Comparison of ENCODE assay signal across 16 cellular contexts in the genomic region with DNA sequence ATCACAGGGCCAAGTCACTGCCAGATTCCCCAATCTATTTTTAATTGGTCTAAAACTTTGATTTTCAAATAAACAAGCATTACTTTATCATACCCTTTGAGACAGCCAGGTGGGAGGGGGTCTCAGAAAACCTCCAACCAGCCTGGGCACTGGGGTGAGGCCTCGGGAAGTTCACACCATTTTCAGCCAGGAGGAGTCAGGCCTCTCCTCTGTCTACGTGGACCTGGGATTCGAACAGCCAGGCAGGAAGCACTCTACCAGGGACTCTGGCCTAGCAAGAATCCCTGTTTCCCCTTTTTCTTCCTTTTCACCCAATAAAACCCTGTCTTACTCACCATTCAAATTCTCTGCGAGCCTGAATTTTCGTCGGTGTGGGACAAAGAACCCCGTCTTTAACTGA.
DNase-seq lines count a peak whose midpoint lies in the region; ATAC-seq, FAIRE-seq and TF ChIP-seq lines count a peak whose summit lies in the region.
"Had no signal": no experiment of that assay in that cellular context is flagged by ENCODE, and none has a peak within 500 bp of the region (broad histone marks: within the 10 kb centered on the region; RNA-seq: fewer than 3 reads in every experiment).

No MANE protein-coding gene starts in this region.

- H3K9me3 ChIP-seq in HepG2 (ENCODE audit: low read length) (no peaks in the 10 kb centered on the region), right lobe of liver (no peaks in the 10 kb centered on the region), K562 (replicated peaks; ENCODE audit: control insufficient read depth, insufficient read depth, low read depth, low read length) (no peaks in the 10 kb centered on the region)
- H3K9me3 ChIP-seq: BLaER1 had no signal

- H3K4me2 ChIP-seq in HepG2 (ENCODE audit: low read depth, low read length) (no peak overlapping the region), K562 (ENCODE audit: insufficient read depth, low read length) (no peak overlapping the region)
- H3K4me2 ChIP-seq: BLaER1 had no signal

- H3K27ac ChIP-seq in HepG2 (ENCODE audit: extremely low read length, insufficient read depth, low read length): no peak overlapping the region
- no peak overlapping the region for H3K27ac ChIP-seq in right lobe of liver
- no peak overlapping the region for H3K27ac ChIP-seq in K562 (ENCODE audit: extremely low read depth, low read depth, low read length)
- H3K27ac ChIP-seq: 22Rv1, BLaER1 had no signal

- TF ChIP-seq CTCF in HepG2 (CRISPR knock-in tag; IDR thresholded peaks at IDR 0.05): no peak
- TF ChIP-seq CTCF in right lobe of liver (IDR thresholded peaks at IDR 0.05): no peak
- TF ChIP-seq CTCF in K562 (IDR thresholded peaks at IDR 0.05 in 2 of 3, conservative IDR thresholded peaks at IDR 0.05 in 1 of 3; ENCODE audit: insufficient read depth in 2 of 3, low read depth in 1 of 3, low read length in 3 of 3): 0 out of 6 replicates have a peak, but pooled peaks of 1 of the 3 experiments have one; percentile 1
- no peak for TF ChIP-seq CTCF in GM10266 (IDR thresholded peaks at IDR 0.05; ENCODE audit: control insufficient read depth, insufficient read depth, low read depth, missing control alignments)
- TF ChIP-seq CTCF in Calu3 (IDR thresholded peaks at IDR 0.05; ENCODE audit: unreplicated experiment): no peak

- H3K36me3 ChIP-seq in HepG2 (replicated peaks in 1 of 2; ENCODE audit: control insufficient read depth in 1 of 2, insufficient read depth in 2 of 2, low read length in 2 of 2) (no peaks in the 10 kb centered on the region), right lobe of liver (no peaks in the 10 kb centered on the region), K562 (ENCODE audit: control insufficient read depth, insufficient read depth, low read length) (no peaks in the 10 kb centered on the region)
- H3K36me3 ChIP-seq: BLaER1 had no signal

- no peaks in the 10 kb centered on the region for H3K36me3 Mint-ChIP-seq in Calu3 (ENCODE audit: insufficient read depth, unreplicated experiment)
- H3K36me3 Mint-ChIP-seq: CD4-positive, CD25-positive, alpha-beta regulatory T cell had no signal

- TF ChIP-seq RAD21 in HepG2 (CRISPR knock-in tag; IDR thresholded peaks at IDR 0.05) (no peak), K562 (CRISPR knock-in tag; conservative IDR thresholded peaks at IDR 0.05 in 1 of 2, IDR thresholded peaks at IDR 0.05 in 1 of 2) (no peak)

- no peak for DNase-seq in HepG2 (ENCODE audit: low spot score)
- no peak for DNase-seq in right lobe of liver
- DNase-seq in K562 (ENCODE audit: extremely low read depth in 1 of 4, low spot score in 3 of 4): no peak
- peak; percentile 29 for DNase-seq in iPS-NIHi7 (ENCODE audit: extremely low spot score)
- DNase-seq in activated T-cell treated with anti-CD3 and anti-CD28 coated beads for 4 hours: no peak
- DNase-seq in GM10266 (ENCODE audit: extremely low spot score): no peak
- DNase-seq in activated effector memory CD4-positive, alpha-beta T cell treated with Interleukin-2 at 50 U/mL for 16 hours: no peak
- DNase-seq in Calu3: no peak
- DNase-seq: AML-193; CD4-positive, CD25-positive, alpha-beta regulatory T cell; DMS79 had no signal

- intact Hi-C loops in HepG2 (cut with micrococcal nuclease; ENCODE audit: unreplicated experiment): no loop called here
- intact Hi-C loops in right lobe of liver (cut with DNase I): no loop called here
- intact Hi-C loops in K562 (cut with micrococcal nuclease): no loop called here
- intact Hi-C loops in Calu3 (cut with micrococcal nuclease; ENCODE audit: unreplicated experiment): no loop called here

- no peaks in the 10 kb centered on the region for H3K4me1 Mint-ChIP-seq in Calu3 (ENCODE audit: low read depth, unreplicated experiment)
- H3K4me1 Mint-ChIP-seq: CD4-positive, CD25-positive, alpha-beta regulatory T cell had no signal

- no peak for FAIRE-seq in HepG2 (lab: Jason Lieb, UNC)
- FAIRE-seq in K562 (lab: Jason Lieb, UNC): no peak
- FAIRE-seq: GM12892 had no signal

- CTCF ChIA-PET in HepG2 (lab: Yijun Ruan, JAX; ENCODE audit: low intra/inter-chr PET ratio, low total read pairs): no interaction called here
- CTCF ChIA-PET in K562 (lab: Yijun Ruan, JAX; ENCODE audit: low intra/inter-chr PET ratio): no interaction called here
- CTCF ChIA-PET in Calu3 (lab: Charles Lee): no interaction called here

- H3K27me3 ChIP-seq in HepG2 (ENCODE audit: control insufficient read depth in 1 of 2, insufficient read depth in 2 of 2, low read length in 2 of 2): no peaks in the 10 kb centered on the region
- H3K27me3 ChIP-seq in right lobe of liver: no peaks in the 10 kb centered on the region
- no peaks in the 10 kb centered on the region for H3K27me3 ChIP-seq in K562 (ENCODE audit: control insufficient read depth in 2 of 2, insufficient read depth in 2 of 2, low read length in 2 of 2)
- H3K27me3 ChIP-seq: BLaER1 had no signal

- no peak overlapping the region for H3K4me3 Mint-ChIP-seq in Calu3 (ENCODE audit: low read depth, unreplicated experiment)
- H3K4me3 Mint-ChIP-seq: CD4-positive, CD25-positive, alpha-beta regulatory T cell; IgD-negative memory B cell had no signal

- in situ Hi-C loops in HepG2 (cut with HindIII; ENCODE audit: extremely low pct_ligation_motif_present, low pct_unique_long_range_greater_than_20kb) (no loop called here), K562 (cut with MboI) (no loop called here)

- TF ChIP-seq EP300 in HepG2 (IDR thresholded peaks at IDR 0.05; ENCODE audit: low read depth in 2 of 2, low read length in 2 of 2) (no peak), HepG2 (CRISPR knock-in tag; IDR thresholded peaks at IDR 0.05; ENCODE audit: borderline replicate concordance) (no peak), K562 (IDR thresholded peaks at IDR 0.05; ENCODE audit: low read length) (no peak)

- H3K79me2 ChIP-seq in HepG2 (ENCODE audit: insufficient read depth, low read length) (no peaks in the 10 kb centered on the region), K562 (ENCODE audit: control insufficient read depth, insufficient read depth, low read length) (no peaks in the 10 kb centered on the region)

- H3K4me3 ChIP-seq in HepG2 (replicated peaks in 1 of 3; ENCODE audit: insufficient read depth in 1 of 3, low read depth in 2 of 3, low read length in 3 of 3) (no peak overlapping the region), right lobe of liver (no peak overlapping the region), K562 (no peak overlapping the region)
- H3K4me3 ChIP-seq: BLaER1 had no signal

- no peaks in the 10 kb centered on the region for H3K9me1 ChIP-seq in K562 (ENCODE audit: control insufficient read depth, insufficient read depth, low read length)

- no peaks in the 10 kb centered on the region for H3K9me3 Mint-ChIP-seq in Calu3 (ENCODE audit: low read depth, unreplicated experiment)
- H3K9me3 Mint-ChIP-seq: IgD-negative memory B cell had no signal

- ATAC-seq in HepG2 (no peak), right lobe of liver (no peak), K562 (peak; percentile 65; the same call in 2 of the 3 replicates)
- ATAC-seq: HCT116 had no signal

- H3K27ac Mint-ChIP-seq in Calu3 (ENCODE audit: unreplicated experiment): no peak overlapping the region
- H3K27ac Mint-ChIP-seq: CD4-positive, CD25-positive, alpha-beta regulatory T cell; IgD-negative memory B cell had no signal

- no peaks in the 10 kb centered on the region for H3K27me3 Mint-ChIP-seq in Calu3 (ENCODE audit: unreplicated experiment)
- H3K27me3 Mint-ChIP-seq: CD4-positive, CD25-positive, alpha-beta regulatory T cell had no signal

- H3K4me1 ChIP-seq in HepG2 (ENCODE audit: insufficient read depth, low read length) (no peaks in the 10 kb centered on the region), right lobe of liver (no peaks in the 10 kb centered on the region), K562 (replicated peaks in 1 of 2; ENCODE audit: control insufficient read depth in 2 of 2, insufficient read depth in 2 of 2, low read length in 2 of 2) (no peaks in the 10 kb centered on the region)
- H3K4me1 ChIP-seq: BLaER1 had no signal

- no peak for TF ChIP-seq POLR2A in HepG2 (IDR thresholded peaks at IDR 0.05; ENCODE audit: insufficient read depth in 1 of 2, low read depth in 2 of 2, low read length in 2 of 2)
- TF ChIP-seq POLR2A in right lobe of liver (IDR thresholded peaks at IDR 0.05): no peak
- TF ChIP-seq POLR2A in K562 (conservative IDR thresholded peaks at IDR 0.05): no peak

- BruUV-seq in HepG2 (replicated peaks; lab: Mats Ljungman, UMichigan) (no TSS peak), K562 (replicated peaks; lab: Mats Ljungman, UMichigan) (no TSS peak), Calu3 (replicated peaks; lab: Mats Ljungman, UMichigan) (no TSS peak)

- H2AFZ ChIP-seq in HepG2 (ENCODE audit: low read length): peak overlapping the region; percentile 54
- peak overlapping the region; percentile 24; the same call in 1 of the 2 replicates for H2AFZ ChIP-seq in K562 (ENCODE audit: low read depth, low read length)

- POLR2A ChIA-PET in HepG2 (lab: Yijun Ruan, JAX): no interaction called here
- POLR2A ChIA-PET in K562 (lab: Yijun Ruan, JAX): no interaction called here

- no peaks in the 10 kb centered on the region for H4K20me1 ChIP-seq in HepG2 (ENCODE audit: insufficient read depth, low read length)
- no peaks in the 10 kb centered on the region for H4K20me1 ChIP-seq in K562 (replicated peaks; ENCODE audit: control insufficient read depth, insufficient read depth, low read length)
- H4K20me1 ChIP-seq: BLaER1 had no signal

- 11% methylated on average over 7 of the region's 7 CpGs for WGBS in HepG2 (ENCODE audit: low lambda C conversion rate)
- 74% methylated on average over 7 of the region's 7 CpGs for WGBS in right lobe of liver (ENCODE audit: insufficient coverage, low coverage, low lambda C conversion rate, missing lambda C conversion rate)
- WGBS in K562 (ENCODE audit: insufficient coverage, low coverage, missing lambda C conversion rate): 0% methylated on average over 7 of the region's 7 CpGs

- H3K9ac ChIP-seq in HepG2 (ENCODE audit: insufficient read depth, low read depth, low read length) (no peak overlapping the region), K562 (ENCODE audit: insufficient read depth in 1 of 2, low read depth in 2 of 2, low read length in 2 of 2) (no peak overlapping the region)
- H3K9ac ChIP-seq: BLaER1 had no signal

TF ChIP-seq in HepG2, 621 proteins besides CTCF, POLR2A, EP300 and RAD21 (continues in another document):
- TF ChIP-seq REL (CRISPR knock-in tag; conservative IDR thresholded peaks at IDR 0.05): no peak
- TF ChIP-seq KDM5B (CRISPR knock-in tag; IDR thresholded peaks at IDR 0.05; ENCODE audit: borderline replicate concordance): no peak
- no peak for TF ChIP-seq ZNF747 (CRISPR knock-in tag; IDR thresholded peaks at IDR 0.05; ENCODE audit: borderline replicate concordance)
- no peak for TF ChIP-seq TBP (CRISPR knock-in tag; IDR thresholded peaks at IDR 0.05)
- no peak for TF ChIP-seq MED1 (CRISPR knock-in tag; IDR thresholded peaks at IDR 0.05)

TF ChIP-seq in K562, 482 proteins besides CTCF, POLR2A, EP300 and RAD21 (continues in another document):
- no peak for TF ChIP-seq C11orf30 (IDR thresholded peaks at IDR 0.05; ENCODE audit: low read depth)
